1 cellular context compared by ENCODE assay signal in genomic region chr14:76584271-76584702, GRCh38.
TF ChIP-seq lines count a peak whose summit lies in the region.

No MANE protein-coding gene starts in this region.

TF ChIP-seq in HEK293, 187 proteins besides CTCF, POLR2A, EP300 and RAD21 (continued from another document and continues in another):
- TF ChIP-seq ZNF280C (tag by site-specific recombination; IDR thresholded peaks at IDR 0.05) = no peak
- TF ChIP-seq ATF2 (tag by site-specific recombination; IDR thresholded peaks at IDR 0.05; ENCODE audit: low read depth) = no peak
- TF ChIP-seq ZNF514 (tag by site-specific recombination; IDR thresholded peaks at IDR 0.05) = no peak
- no peak for TF ChIP-seq ZNF548 (tag by site-specific recombination; IDR thresholded peaks at IDR 0.05)
- no peak for TF ChIP-seq INSM2 (tag by site-specific recombination; IDR thresholded peaks at IDR 0.05)
- TF ChIP-seq GLIS1 (tag by site-specific recombination; IDR thresholded peaks at IDR 0.05) = peak; percentile 94
- no peak for TF ChIP-seq ZNF529 (tag by site-specific recombination; IDR thresholded peaks at IDR 0.05; ENCODE audit: insufficient replicate concordance)
- no peak for TF ChIP-seq ZSCAN30 (tag by site-specific recombination; IDR thresholded peaks at IDR 0.05)
- TF ChIP-seq ZNF521 (tag by site-specific recombination; IDR thresholded peaks at IDR 0.05) = no peak
- no peak for TF ChIP-seq ZNF48 (tag by site-specific recombination; IDR thresholded peaks at IDR 0.05)
- TF ChIP-seq ZBTB10 (tag by site-specific recombination; IDR thresholded peaks at IDR 0.05) = no peak
- TF ChIP-seq ZNF404 (tag by site-specific recombination; IDR thresholded peaks at IDR 0.05) = no peak
- TF ChIP-seq KLF7 (tag by site-specific recombination; IDR thresholded peaks at IDR 0.05; ENCODE audit: borderline replicate concordance) = no peak
- no peak for TF ChIP-seq ZSCAN18 (tag by site-specific recombination; IDR thresholded peaks at IDR 0.05)
- no peak for TF ChIP-seq ZNF350 (tag by site-specific recombination; IDR thresholded peaks at IDR 0.05)
- TF ChIP-seq ZNF18 (tag by site-specific recombination; IDR thresholded peaks at IDR 0.05) = no peak
- TF ChIP-seq ZNF580 (tag by site-specific recombination; IDR thresholded peaks at IDR 0.05) = no peak
- TF ChIP-seq ZNF202 (tag by site-specific recombination; IDR thresholded peaks at IDR 0.05; ENCODE audit: borderline replicate concordance) = no peak
- no peak for TF ChIP-seq ZNF747 (tag by site-specific recombination; IDR thresholded peaks at IDR 0.05)
- no peak for TF ChIP-seq ZNF473 (tag by site-specific recombination; IDR thresholded peaks at IDR 0.05)
- TF ChIP-seq ZNF639 (tag by site-specific recombination; IDR thresholded peaks at IDR 0.05) = no peak
- no peak for TF ChIP-seq HOXD13 (CRISPR knock-in tag; IDR thresholded peaks at IDR 0.05; ENCODE audit: borderline replicate concordance)
- no peak for TF ChIP-seq RBAK (tag by site-specific recombination; IDR thresholded peaks at IDR 0.05)
- TF ChIP-seq HOXA7 (CRISPR knock-in tag; IDR thresholded peaks at IDR 0.05; ENCODE audit: borderline replicate concordance) = no peak
- TF ChIP-seq ZNF621 (tag by site-specific recombination; IDR thresholded peaks at IDR 0.05) = no peak
- no peak for TF ChIP-seq ZSCAN4 (tag by site-specific recombination; IDR thresholded peaks at IDR 0.05)
- no peak for TF ChIP-seq ZXDB (tag by site-specific recombination; IDR thresholded peaks at IDR 0.05)
- peak; percentile 87 for TF ChIP-seq ZNF366 (tag by site-specific recombination; conservative IDR thresholded peaks at IDR 0.05)
- no peak for TF ChIP-seq ZNF549 (tag by site-specific recombination; IDR thresholded peaks at IDR 0.05)
- no peak for TF ChIP-seq BCL6B (tag by site-specific recombination; IDR thresholded peaks at IDR 0.05)
- no peak for TF ChIP-seq ZNF600 (tag by site-specific recombination; IDR thresholded peaks at IDR 0.05)
- TF ChIP-seq ZNF157 (tag by site-specific recombination; IDR thresholded peaks at IDR 0.05) = no peak
- TF ChIP-seq ZNF664 (tag by site-specific recombination; IDR thresholded peaks at IDR 0.05) = no peak
- TF ChIP-seq ZSCAN23 (tag by site-specific recombination; IDR thresholded peaks at IDR 0.05) = no peak
- peak; percentile 81; the same call in 1 of the 2 replicates for TF ChIP-seq ZNF692 (tag by site-specific recombination; IDR thresholded peaks at IDR 0.05)
- no peak for TF ChIP-seq ZNF146 (tag by site-specific recombination; IDR thresholded peaks at IDR 0.05)
- no peak for TF ChIP-seq AEBP2 (tag by site-specific recombination; IDR thresholded peaks at IDR 0.05; ENCODE audit: borderline replicate concordance)
- TF ChIP-seq HOXC10 (CRISPR knock-in tag; IDR thresholded peaks at IDR 0.05) = 0 out of 2 replicates have a peak, but pooled peaks have one; percentile 55
- TF ChIP-seq ZNF623 (tag by site-specific recombination; IDR thresholded peaks at IDR 0.05) = no peak
- TF ChIP-seq KLF16 (tag by site-specific recombination; IDR thresholded peaks at IDR 0.05) = 0 out of 2 replicates have a peak, but pooled peaks have one; percentile 47
- TF ChIP-seq ZNF354C (tag by site-specific recombination; IDR thresholded peaks at IDR 0.05; ENCODE audit: borderline replicate concordance, low read depth) = no peak
- no peak for TF ChIP-seq TCF7L2 (IDR thresholded peaks at IDR 0.05; ENCODE audit: borderline replicate concordance, low read depth, low read length)
- no peak for TF ChIP-seq SETDB1 (IDR thresholded peaks at IDR 0.05; ENCODE audit: insufficient read length, low read length)
